Comparison of ENCODE assay signal across 2 cellular contexts in genomic region chr7:138465046-138465445, GRCh38.
TF ChIP-seq lines count a peak whose summit lies in the region.

No MANE protein-coding gene starts in this region.

TF ChIP-seq in IMR-90, 13 proteins besides CTCF, POLR2A, EP300 and RAD21:
- TF ChIP-seq CHD1 (IDR thresholded peaks at IDR 0.05; ENCODE audit: low read depth, low read length) (no peak), MAFK (IDR thresholded peaks at IDR 0.05; ENCODE audit: low read depth, low read length) (no peak), FOS (IDR thresholded peaks at IDR 0.05; ENCODE audit: low read depth, low read length) (no peak), RFX5 (IDR thresholded peaks at IDR 0.05; ENCODE audit: low read depth, low read length) (no peak), MAZ (IDR thresholded peaks at IDR 0.05; ENCODE audit: borderline replicate concordance, low read depth, low read length) (no peak), MXI1 (IDR thresholded peaks at IDR 0.05; ENCODE audit: borderline replicate concordance, low read depth, low read length) (no peak), SMC3 (IDR thresholded peaks at IDR 0.05; ENCODE audit: low read depth, low read length) (no peak), BHLHE40 (IDR thresholded peaks at IDR 0.05; ENCODE audit: low read depth, low read length) (no peak), CEBPB (IDR thresholded peaks at IDR 0.05; ENCODE audit: low read depth, low read length) (no peak), RCOR1 (IDR thresholded peaks at IDR 0.05; ENCODE audit: insufficient replicate concordance, low read length) (no peak), ELK1 (IDR thresholded peaks at IDR 0.05; ENCODE audit: borderline replicate concordance, low read depth, low read length) (no peak), NFE2L2 (IDR thresholded peaks at IDR 0.05; ENCODE audit: low read depth, low read length) (no peak)
- TF ChIP-seq, protein P1, sequence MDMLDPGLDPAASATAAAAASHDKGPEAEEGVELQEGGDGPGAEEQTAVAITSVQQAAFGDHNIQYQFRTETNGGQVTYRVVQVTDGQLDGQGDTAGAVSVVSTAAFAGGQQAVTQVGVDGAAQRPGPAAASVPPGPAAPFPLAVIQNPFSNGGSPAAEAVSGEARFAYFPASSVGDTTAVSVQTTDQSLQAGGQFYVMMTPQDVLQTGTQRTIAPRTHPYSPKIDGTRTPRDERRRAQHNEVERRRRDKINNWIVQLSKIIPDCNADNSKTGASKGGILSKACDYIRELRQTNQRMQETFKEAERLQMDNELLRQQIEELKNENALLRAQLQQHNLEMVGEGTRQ (IDR thresholded peaks at IDR 0.05; ENCODE audit: low read depth, low read length): no peak

TF ChIP-seq in K562, 482 proteins besides CTCF, POLR2A, EP300 and RAD21:
- no peak for TF ChIP-seq NRF1 (conservative IDR thresholded peaks at IDR 0.05 in 1 of 2, IDR thresholded peaks at IDR 0.05 in 1 of 2)
- TF ChIP-seq HBP1 (CRISPR knock-in tag; IDR thresholded peaks at IDR 0.05): no peak
- no peak for TF ChIP-seq E2F3 (CRISPR knock-in tag; IDR thresholded peaks at IDR 0.05)
- TF ChIP-seq PYGO2 (tag; IDR thresholded peaks at IDR 0.05): no peak
- TF ChIP-seq NBN (IDR thresholded peaks at IDR 0.05; ENCODE audit: low read depth): no peak
- no peak for TF ChIP-seq PBX2 (CRISPR knock-in tag; IDR thresholded peaks at IDR 0.05; ENCODE audit: low read depth)
- TF ChIP-seq PBX2 (tag; conservative IDR thresholded peaks at IDR 0.05; ENCODE audit: low read depth): no peak
- no peak for TF ChIP-seq HDAC2 (IDR thresholded peaks at IDR 0.05)
- no peak for TF ChIP-seq IFI16 (CRISPR knock-in tag; IDR thresholded peaks at IDR 0.05)
- no peak for TF ChIP-seq SIN3B (IDR thresholded peaks at IDR 0.05; ENCODE audit: low read depth)
- TF ChIP-seq, protein P2, sequence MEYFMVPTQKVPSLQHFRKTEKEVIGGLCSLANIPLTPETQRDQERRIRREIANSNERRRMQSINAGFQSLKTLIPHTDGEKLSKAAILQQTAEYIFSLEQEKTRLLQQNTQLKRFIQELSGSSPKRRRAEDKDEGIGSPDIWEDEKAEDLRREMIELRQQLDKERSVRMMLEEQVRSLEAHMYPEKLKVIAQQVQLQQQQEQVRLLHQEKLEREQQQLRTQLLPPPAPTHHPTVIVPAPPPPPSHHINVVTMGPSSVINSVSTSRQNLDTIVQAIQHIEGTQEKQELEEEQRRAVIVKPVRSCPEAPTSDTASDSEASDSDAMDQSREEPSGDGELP (CRISPR knock-in tag; IDR thresholded peaks at IDR 0.05; ENCODE audit: borderline replicate concordance): no peak
- TF ChIP-seq KHSRP (IDR thresholded peaks at IDR 0.05): no peak
- TF ChIP-seq, protein P3, sequence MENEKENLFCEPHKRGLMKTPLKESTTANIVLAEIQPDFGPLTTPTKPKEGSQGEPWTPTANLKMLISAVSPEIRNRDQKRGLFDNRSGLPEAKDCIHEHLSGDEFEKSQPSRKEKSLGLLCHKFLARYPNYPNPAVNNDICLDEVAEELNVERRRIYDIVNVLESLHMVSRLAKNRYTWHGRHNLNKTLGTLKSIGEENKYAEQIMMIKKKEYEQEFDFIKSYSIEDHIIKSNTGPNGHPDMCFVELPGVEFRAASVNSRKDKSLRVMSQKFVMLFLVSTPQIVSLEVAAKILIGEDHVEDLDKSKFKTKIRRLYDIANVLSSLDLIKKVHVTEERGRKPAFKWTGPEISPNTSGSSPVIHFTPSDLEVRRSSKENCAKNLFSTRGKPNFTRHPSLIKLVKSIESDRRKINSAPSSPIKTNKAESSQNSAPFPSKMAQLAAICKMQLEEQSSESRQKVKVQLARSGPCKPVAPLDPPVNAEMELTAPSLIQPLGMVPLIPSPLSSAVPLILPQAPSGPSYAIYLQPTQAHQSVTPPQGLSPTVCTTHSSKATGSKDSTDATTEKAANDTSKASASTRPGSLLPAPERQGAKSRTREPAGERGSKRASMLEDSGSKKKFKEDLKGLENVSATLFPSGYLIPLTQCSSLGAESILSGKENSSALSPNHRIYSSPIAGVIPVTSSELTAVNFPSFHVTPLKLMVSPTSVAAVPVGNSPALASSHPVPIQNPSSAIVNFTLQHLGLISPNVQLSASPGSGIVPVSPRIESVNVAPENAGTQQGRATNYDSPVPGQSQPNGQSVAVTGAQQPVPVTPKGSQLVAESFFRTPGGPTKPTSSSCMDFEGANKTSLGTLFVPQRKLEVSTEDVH (IDR thresholded peaks at IDR 0.05; ENCODE audit: low read depth, partially characterized antibody): no peak
- TF ChIP-seq RBM34 (IDR thresholded peaks at IDR 0.05; ENCODE audit: borderline replicate concordance, insufficient read depth, low read length): no peak
- TF ChIP-seq HMGN3 (IDR thresholded peaks at IDR 0.05; ENCODE audit: borderline replicate concordance, extremely low read depth, insufficient read length, low read depth, low read length): no peak
